19 cellular contexts compared by ENCODE assay signal in genomic region chr20:39045676-39046075, GRCh38.
DNase-seq lines count a peak whose midpoint lies in the region; ATAC-seq and TF ChIP-seq lines count a peak whose summit lies in the region.
"Had no signal": no experiment of that assay in that cellular context is flagged by ENCODE, and none has a peak within 500 bp of the region (broad histone marks: within the 10 kb centered on the region; RNA-seq: fewer than 3 reads in every experiment).

No MANE protein-coding gene starts in this region.

- no peak for TF ChIP-seq CTCF in RWPE2 (IDR thresholded peaks at IDR 0.05; ENCODE audit: poor library complexity, severe bottlenecking)
- no peak for TF ChIP-seq CTCF in neural crest cell (conservative IDR thresholded peaks at IDR 0.05)

- no peaks in the 10 kb centered on the region for H3K9me3 Mint-ChIP-seq in neural crest cell
- H3K9me3 Mint-ChIP-seq: CD4-positive, alpha-beta T cell; CD8-positive, alpha-beta T cell had no signal

- H3K27me3 Mint-ChIP-seq in neural crest cell (ENCODE audit: low read depth): peaks cover 2% of the 10 kb centered on the region
- H3K27me3 Mint-ChIP-seq: B cell; CD4-positive, alpha-beta T cell had no signal

- H3K9ac ChIP-seq in stomach smooth muscle (ENCODE audit: low read length in 2 of 2): no peak overlapping the region
- H3K9ac ChIP-seq: BLaER1 treated with 17β-estradiol and CSF1 and Interleukin-3, amounts not matched to agents 10 nM and 100 nM had no signal

- WGBS in right cardiac atrium: 79% methylated on average over 8 of the region's 8 CpGs

- peak overlapping the region; percentile 63 for H3K27ac Mint-ChIP-seq in neural crest cell (ENCODE audit: unreplicated experiment)
- H3K27ac Mint-ChIP-seq: B cell; CD4-positive, alpha-beta T cell; CD8-positive, alpha-beta T cell had no signal

- H3K27me3 ChIP-seq in RWPE2 (ENCODE audit: insufficient read depth, poor library complexity, severe bottlenecking) (no peaks in the 10 kb centered on the region), stomach smooth muscle (ENCODE audit: control insufficient read depth in 1 of 2, insufficient read depth in 2 of 2, low read length in 2 of 2) (no peaks in the 10 kb centered on the region), right cardiac atrium (ENCODE audit: control insufficient read depth, insufficient read depth) (no peaks in the 10 kb centered on the region)
- H3K27me3 ChIP-seq: BLaER1 treated with 17β-estradiol and CSF1 and Interleukin-3, amounts not matched to agents 10 nM and 100 nM had no signal

- ATAC-seq in RWPE2 (ENCODE audit: low read depth) (no peak), right cardiac atrium (no peak)
- ATAC-seq: A549; CD8-positive, alpha-beta T cell had no signal

- H3K9me3 ChIP-seq in RWPE2 (ENCODE audit: severe bottlenecking) (no peaks in the 10 kb centered on the region), stomach smooth muscle (ENCODE audit: control insufficient read depth in 2 of 2, low read length in 2 of 2) (no peaks in the 10 kb centered on the region), right cardiac atrium (ENCODE audit: control insufficient read depth, low read length) (no peaks in the 10 kb centered on the region)
- H3K9me3 ChIP-seq: A549; BLaER1 treated with 17β-estradiol and CSF1 and Interleukin-3, amounts not matched to agents 10 nM and 100 nM; Caco-2 had no signal

- H3K4me3 Mint-ChIP-seq in neural crest cell: no peak overlapping the region
- H3K4me3 Mint-ChIP-seq: B cell; CD4-positive, alpha-beta T cell; CD8-positive, alpha-beta T cell had no signal

- intact Hi-C loops in right cardiac atrium (cut with DNase I): loop anchor here in 3 of 4 donors (5.0 kb wide), 1 partner anchor 118 kb away; the partner anchor contains the start of gene FAM83D (in 3 of the 3)

- DNase-seq in NCI-H2227 treated with DMSO at 0.1 percent for 48 hours (lab: John Stamatoyannopoulos, UW) (peak; percentile 5), NCI-H2227 (lab: John Stamatoyannopoulos, UW; ENCODE audit: unreplicated experiment) (no peak), RWPE2 (ENCODE audit: low spot score) (peak; percentile 68), neural crest cell (ENCODE audit: low read depth, low spot score) (no peak), kidney tubule cell (ENCODE audit: low spot score) (no peak), right cardiac atrium (no peak)
- DNase-seq: AML-193; Calu3; CD4-positive, alpha-beta T cell; CD8-positive, alpha-beta T cell; DMS79 treated with DMSO at 0.1 percent for 48 hours; GF-D8 had no signal

- peaks cover 9% of the 10 kb centered on the region for H3K4me1 Mint-ChIP-seq in neural crest cell

- H3K4me3 ChIP-seq in RWPE2 (ENCODE audit: severe bottlenecking): no peak overlapping the region
- H3K4me3 ChIP-seq in stomach smooth muscle (ENCODE audit: low read length in 2 of 2): no peak overlapping the region
- no peak overlapping the region for H3K4me3 ChIP-seq in right cardiac atrium (ENCODE audit: low read length)
- H3K4me3 ChIP-seq: A549; BLaER1 treated with 17β-estradiol and CSF1 and Interleukin-3, amounts not matched to agents 10 nM and 100 nM had no signal

- peaks cover 6% of the 10 kb centered on the region for H3K36me3 Mint-ChIP-seq in neural crest cell (ENCODE audit: low read depth)

- H3K36me3 ChIP-seq in RWPE2 (ENCODE audit: low read depth) (peaks cover 10% of the 10 kb centered on the region), stomach smooth muscle (ENCODE audit: control insufficient read depth in 2 of 2, insufficient read depth in 2 of 2, low read length in 2 of 2) (peaks cover 8 to 11% of the 10 kb centered on the region in 2 donors)

- peaks cover 13% of the 10 kb centered on the region for H3K4me1 ChIP-seq in RWPE2 (ENCODE audit: insufficient read depth, poor library complexity, severe bottlenecking)
- H3K4me1 ChIP-seq in stomach smooth muscle (ENCODE audit: control insufficient read depth, insufficient read depth, low read length): peaks cover 27% of the 10 kb centered on the region
- H3K4me1 ChIP-seq in right cardiac atrium (ENCODE audit: control insufficient read depth, insufficient read depth, low read length): no peaks in the 10 kb centered on the region

- H3K27ac ChIP-seq in RWPE2 (ENCODE audit: poor library complexity, severe bottlenecking): no peak overlapping the region
- H3K27ac ChIP-seq in stomach smooth muscle (ENCODE audit: low read length): peak overlapping the region; percentile 18
- no peak overlapping the region for H3K27ac ChIP-seq in right cardiac atrium (ENCODE audit: low read length)
- H3K27ac ChIP-seq: 22Rv1; A549; BLaER1 treated with 17β-estradiol and CSF1 and Interleukin-3, amounts not matched to agents 10 nM and 100 nM; C4-2B had no signal

Comparison
In these comparisons a context has a peak if more than half of its experiments do, and no peak if none do; other contexts are left out.
1. DNase-seq: peak in NCI-H2227 treated with DMSO at 0.1 percent for 48 hours (single experiment) and RWPE2 (single experiment); none in NCI-H2227 (single experiment), neural crest cell (single experiment), kidney tubule cell (single experiment) and right cardiac atrium (0 of 3).